8 cellular contexts compared by ENCODE assay signal in genomic region chr12:94208433-94208921, GRCh38.
A peak's percentile ranks its signal among the peaks of the same experiment; 100 is the strongest.
DNase-seq lines count a peak whose midpoint lies in the region; ATAC-seq lines count a peak whose summit lies in the region.

No MANE protein-coding gene starts in this region.

- 60% methylated on average over 8 of the region's 8 CpGs for WGBS in right cardiac atrium
- WGBS in thymus = 89% methylated on average over 8 of the region's 8 CpGs

- H3K4me3 ChIP-seq in right cardiac atrium (ENCODE audit: low read length) = no peak overlapping the region
- no peak overlapping the region for H3K4me3 ChIP-seq in thymus (ENCODE audit: low read length)
- no peak overlapping the region for H3K4me3 ChIP-seq in MG63

- H3K4me1 ChIP-seq in right cardiac atrium (ENCODE audit: control insufficient read depth, insufficient read depth, low read length) = peaks cover 10% of the 10 kb centered on the region
- peaks cover 11% of the 10 kb centered on the region for H3K4me1 ChIP-seq in thymus (ENCODE audit: control insufficient read depth, insufficient read depth, low read length)

- peak; percentile 3 for DNase-seq in activated CD4-positive, alpha-beta T cell treated with anti-CD3 and anti-CD28 coated beads, Interleukin-2, amount 50 U/mL, for 1 hour
- DNase-seq in right cardiac atrium (no peak), GM03348 (ENCODE audit: low spot score) (no peak), MG63 (no peak), NCI-H748 treated with DMSO at 0.1 percent for 48 hours (lab: John Stamatoyannopoulos, UW) (no peak)

- intact Hi-C loops in right cardiac atrium (cut with DNase I) = no loop called here

- H3K9me3 ChIP-seq in right cardiac atrium (ENCODE audit: control insufficient read depth, low read length) (no peaks in the 10 kb centered on the region), thymus (ENCODE audit: control insufficient read depth) (no peaks in the 10 kb centered on the region), MG63 (no peaks in the 10 kb centered on the region; the same call in 1 of the 2 replicates)

- peak; percentile 48 for ATAC-seq in GM18868 (IDR thresholded peaks at IDR 0.05; ENCODE audit: unreplicated experiment)
- ATAC-seq in HG02938 (IDR thresholded peaks at IDR 0.05; ENCODE audit: unreplicated experiment) = peak; percentile 36
- peak; percentile 71 to 80 for ATAC-seq in right cardiac atrium

- H3K36me3 ChIP-seq in thymus (ENCODE audit: control insufficient read depth, insufficient read depth) (no peaks in the 10 kb centered on the region), MG63 (no peaks in the 10 kb centered on the region)

- peak overlapping the region; percentile 46 for H3K27ac ChIP-seq in right cardiac atrium (ENCODE audit: low read length)
- peak overlapping the region; percentile 19 for H3K27ac ChIP-seq in thymus (ENCODE audit: low read depth)

- H3K27me3 ChIP-seq in right cardiac atrium (ENCODE audit: control insufficient read depth, insufficient read depth) (no peaks in the 10 kb centered on the region), thymus (ENCODE audit: control insufficient read depth, insufficient read depth) (no peaks in the 10 kb centered on the region), MG63 (no peaks in the 10 kb centered on the region)
